In genomic region chr16:5062051-5062450, GRCh38 we compare ENCODE assay signal across 26 cellular contexts. TPM values are rescaled to one million over a fixed set of nuclear protein-coding genes. Genes with fewer than 3 reads are reported as not detected.
A peak's percentile ranks its signal among the peaks of the same experiment; 100 is the strongest.
DNase-seq lines count a peak whose midpoint lies in the region; ATAC-seq and TF ChIP-seq lines count a peak whose summit lies in the region.
"Had no signal": no experiment of that assay in that cellular context is flagged by ENCODE, and none has a peak within 500 bp of the region (broad histone marks: within the 10 kb centered on the region; RNA-seq: fewer than 3 reads in every experiment).

No MANE protein-coding gene starts in this region.

- POLR2A ChIA-PET in GM10248 (lab: Yijun Ruan, JAX) = no interaction called here
- POLR2A ChIA-PET in activated CD8-positive, alpha-beta T cell treated with anti-CD3 and anti-CD28 coated beads for 36 hours (lab: Charles Lee) = no interaction called here

- no peaks in the 10 kb centered on the region for H3K9me3 Mint-ChIP-seq in memory B cell
- no peaks in the 10 kb centered on the region for H3K9me3 Mint-ChIP-seq in activated CD8-positive, alpha-beta T cell treated with anti-CD3 and anti-CD28 coated beads for 36 hours
- H3K9me3 Mint-ChIP-seq: activated CD4-positive, alpha-beta T cell treated with anti-CD3 and anti-CD28 coated beads, Interleukin-2, amount 10 ng/mL, durations not matched to agents 7 days and 5 days; activated T-cell treated with anti-CD3 and anti-CD28 coated beads, Interleukin-2, amount 50 U/mL, for 4 hours; stimulated activated naive CD8-positive, alpha-beta T cell treated with anti-CD3 and anti-CD28 coated beads, Interleukin-15, amount 100 ng/mL, for 72 hours had no signal

- no peak overlapping the region for H3K27ac Mint-ChIP-seq in memory B cell
- H3K27ac Mint-ChIP-seq in activated CD8-positive, alpha-beta T cell treated with anti-CD3 and anti-CD28 coated beads for 36 hours = no peak overlapping the region
- H3K27ac Mint-ChIP-seq: activated CD4-positive, alpha-beta T cell treated with anti-CD3 and anti-CD28 coated beads, Interleukin-2, amount 10 ng/mL, durations not matched to agents 7 days and 5 days; B cell; brain had no signal

- peaks cover 19% of the 10 kb centered on the region for H3K27me3 Mint-ChIP-seq in memory B cell
- H3K27me3 Mint-ChIP-seq in activated CD8-positive, alpha-beta T cell treated with anti-CD3 and anti-CD28 coated beads for 36 hours = no peaks in the 10 kb centered on the region
- H3K27me3 Mint-ChIP-seq: activated CD4-positive, alpha-beta T cell treated with anti-CD3 and anti-CD28 coated beads, Interleukin-2, amount 10 ng/mL, durations not matched to agents 7 days and 5 days; stimulated activated naive CD8-positive, alpha-beta T cell treated with anti-CD3 and anti-CD28 coated beads, Interleukin-15, amount 100 ng/mL, for 72 hours had no signal

- peak; percentile 60 for DNase-seq in GM10248 (ENCODE audit: extremely low spot score)
- no peak for DNase-seq in memory B cell (ENCODE audit: low spot score in 2 of 2)
- DNase-seq in activated CD8-positive, alpha-beta T cell treated with anti-CD3 and anti-CD28 coated beads for 36 hours = no peak
- no peak for DNase-seq in SKM-1 treated with dmso at 0.1 percent for 144 hours (lab: John Stamatoyannopoulos, UW; ENCODE audit: unreplicated experiment)
- DNase-seq in NCI-H2029 treated with DMSO at 0.1 percent for 48 hours (lab: John Stamatoyannopoulos, UW) = no peak
- DNase-seq: activated CD4-positive, alpha-beta T cell treated with anti-CD3 and anti-CD28 coated beads, Interleukin-2, amount 10 ng/mL, durations not matched to agents 7 days and 5 days; activated T-cell treated with anti-CD3 and anti-CD28 coated beads, Interleukin-2, amount 50 U/mL, for 4 hours; adrenal gland; cerebellar nuclear complex; NCI-H1092 treated with DMSO at 0.1 percent for 48 hours; NCI-H1930; NCI-H226; Peyer's patch; stimulated activated naive CD8-positive, alpha-beta T cell treated with anti-CD3 and anti-CD28 coated beads, Interleukin-15, amount 100 ng/mL, for 72 hours; tibial artery had no signal

- no peaks in the 10 kb centered on the region for H3K36me3 Mint-ChIP-seq in memory B cell
- no peaks in the 10 kb centered on the region for H3K36me3 Mint-ChIP-seq in activated CD8-positive, alpha-beta T cell treated with anti-CD3 and anti-CD28 coated beads for 36 hours (ENCODE audit: low read depth)
- H3K36me3 Mint-ChIP-seq: brain had no signal

- intact Hi-C loops in activated CD8-positive, alpha-beta T cell treated with anti-CD3 and anti-CD28 coated beads for 36 hours (cut with micrococcal nuclease) = no loop called here

- peak; percentile 91 for ATAC-seq in GM19351 (IDR thresholded peaks at IDR 0.05; ENCODE audit: unreplicated experiment)
- ATAC-seq in HG03095 (IDR thresholded peaks at IDR 0.05; ENCODE audit: unreplicated experiment) = peak; percentile 82
- ATAC-seq in memory B cell (ENCODE audit: low read depth) = peak; percentile 63
- ATAC-seq in activated CD8-positive, alpha-beta T cell treated with anti-CD3 and anti-CD28 coated beads for 36 hours = no peak
- no peak for ATAC-seq in HG03139 (IDR thresholded peaks at IDR 0.05; ENCODE audit: unreplicated experiment)
- ATAC-seq: activated T-cell treated with anti-CD3 and anti-CD28 coated beads, Interleukin-2, amount 50 U/mL, for 4 hours; left lung; sciatic nerve; stimulated activated naive CD8-positive, alpha-beta T cell treated with anti-CD3 and anti-CD28 coated beads, Interleukin-15, amount 100 ng/mL, for 72 hours had no signal

- H3K4me1 Mint-ChIP-seq in memory B cell = peaks cover under 1% of the 10 kb centered on the region
- no peaks in the 10 kb centered on the region for H3K4me1 Mint-ChIP-seq in activated CD8-positive, alpha-beta T cell treated with anti-CD3 and anti-CD28 coated beads for 36 hours (ENCODE audit: low read depth)
- H3K4me1 Mint-ChIP-seq: B cell; brain; stimulated activated naive CD8-positive, alpha-beta T cell treated with anti-CD3 and anti-CD28 coated beads, Interleukin-15, amount 100 ng/mL, for 72 hours had no signal

- CTCF ChIA-PET in GM10248 (lab: Yijun Ruan, JAX) = interaction anchor here (0.7 to 1.7 kb wide), 2 partner anchors 13 to 102 kb away, joined by 3 read pairs; no protein-coding TSS in a partner anchor
- CTCF ChIA-PET in activated CD8-positive, alpha-beta T cell treated with anti-CD3 and anti-CD28 coated beads for 36 hours (lab: Charles Lee) = no interaction called here

- TF ChIP-seq CTCF in GM10248 (IDR thresholded peaks at IDR 0.05; ENCODE audit: control extremely low read depth, extremely low read depth, low read depth, missing control alignments) = no peak
- no peak for TF ChIP-seq CTCF in activated CD8-positive, alpha-beta T cell treated with anti-CD3 and anti-CD28 coated beads for 36 hours (IDR thresholded peaks at IDR 0.05)

- no peak overlapping the region for H3K4me3 Mint-ChIP-seq in memory B cell
- H3K4me3 Mint-ChIP-seq in activated CD8-positive, alpha-beta T cell treated with anti-CD3 and anti-CD28 coated beads for 36 hours = no peak overlapping the region
- H3K4me3 Mint-ChIP-seq: activated CD4-positive, alpha-beta T cell treated with anti-CD3 and anti-CD28 coated beads, Interleukin-2, amount 10 ng/mL, durations not matched to agents 7 days and 5 days; activated T-cell treated with anti-CD3 and anti-CD28 coated beads, Interleukin-2, amount 50 U/mL, for 4 hours; B cell; brain; stimulated activated naive CD8-positive, alpha-beta T cell treated with anti-CD3 and anti-CD28 coated beads, Interleukin-15, amount 100 ng/mL, for 72 hours had no signal

RNA-seq across cellular contexts. Expression of gene C16orf89, which starts 3.7 kb away (rescaled TPM):
- not detected for total RNA-seq in activated CD8-positive, alpha-beta T cell treated with anti-CD3 and anti-CD28 coated beads for 36 hours
- total RNA-seq: A673; activated CD4-positive, alpha-beta T cell treated with anti-CD3 and anti-CD28 coated beads, Interleukin-2, amount 10 ng/mL, durations not matched to agents 7 days and 5 days; activated T-cell treated with anti-CD3 and anti-CD28 coated beads, Interleukin-2, amount 50 U/mL, for 4 hours; B cell; endothelial cell of umbilical vein; G401; HT-29 had no signal

RNA-seq across cellular contexts. Expression of gene ALG1, which starts 9.6 kb away (rescaled TPM):
- total RNA-seq in activated CD8-positive, alpha-beta T cell treated with anti-CD3 and anti-CD28 coated beads for 36 hours = 10 to 100 TPM; 16.8 to 17.2 TPM

RNA-seq across cellular contexts. Expression of gene NAGPA, which starts 28.3 kb away (rescaled TPM):
- total RNA-seq in activated CD8-positive, alpha-beta T cell treated with anti-CD3 and anti-CD28 coated beads for 36 hours = 10 to 100 TPM; 10.1 to 11.3 TPM

RNA-seq across cellular contexts. Expression of gene EEF2KMT, which starts 35.5 kb away (rescaled TPM):
- total RNA-seq in activated CD8-positive, alpha-beta T cell treated with anti-CD3 and anti-CD28 coated beads for 36 hours = 10 to 100 TPM; 19.7 to 20.5 TPM

Comparison
In these comparisons a context has a peak if more than half of its experiments do, and no peak if none do; other contexts are left out.
1. ATAC-seq: peak in GM19351 (single experiment), HG03095 (single experiment) and memory B cell (single experiment); none in activated CD8-positive, alpha-beta T cell treated with anti-CD3 and anti-CD28 coated beads for 36 hours (single experiment) and HG03139 (single experiment).